Comparison of ENCODE assay signal across 9 cellular contexts in the genomic region with DNA sequence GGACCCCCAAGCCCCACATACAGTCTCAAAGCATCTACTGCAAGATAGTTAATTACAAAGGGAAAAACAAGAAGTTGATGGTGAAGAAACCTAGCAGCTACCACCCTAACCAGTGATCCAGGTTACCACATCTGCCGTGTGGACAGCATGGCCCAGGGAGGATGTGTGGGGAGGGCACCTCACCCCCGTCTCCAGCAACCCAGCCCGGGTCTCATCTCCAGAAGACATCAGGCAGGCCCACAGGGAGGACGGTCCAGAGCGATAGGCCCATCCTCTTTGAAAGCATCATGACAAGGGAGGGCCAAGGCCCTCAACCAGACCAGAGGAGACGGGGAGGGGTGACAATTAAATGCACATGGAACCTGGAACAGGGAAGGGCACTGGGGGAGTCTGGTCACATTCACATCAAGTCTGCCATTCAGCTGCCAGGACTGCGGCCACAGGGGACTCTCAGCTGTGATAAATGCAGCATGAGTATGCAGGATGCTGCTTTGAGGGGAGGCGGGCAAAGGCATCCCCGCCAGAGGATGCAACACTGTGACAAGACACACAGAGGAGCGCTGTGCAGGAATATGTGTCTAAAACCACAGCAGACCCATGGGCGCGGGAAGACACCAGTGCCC.
"Had no signal": no experiment of that assay in that cellular context is flagged by ENCODE, and none has a peak within 500 bp of the region (broad histone marks: within the 10 kb centered on the region; RNA-seq: fewer than 3 reads in every experiment).

No MANE protein-coding gene starts in this region.

- H3K9me3 Mint-ChIP-seq: naive B cell; stimulated activated memory B cell treated with anti-CD40 and anti-IgM and Interleukin-4, amounts not matched to agents 10 μg/mL and 1 μg/mL and 100 μg/mL, for 72 hours; T-cell had no signal

- DNase-seq: activated CD4-positive, CD25-positive, alpha-beta regulatory T cell; activated effector memory CD4-positive, alpha-beta T cell treated with Interleukin-2 at 50 U/mL for 16 hours; dermis blood vessel endothelial cell; hypothalamus; naive B cell; occipital lobe had no signal

- H3K27ac Mint-ChIP-seq: activated naive CD8-positive, alpha-beta T cell; stimulated activated memory B cell treated with anti-CD40 and anti-IgM and Interleukin-4, amounts not matched to agents 10 μg/mL and 1 μg/mL and 100 μg/mL, for 72 hours; T-cell had no signal

- ATAC-seq: stimulated activated memory B cell treated with anti-CD40 and anti-IgM and Interleukin-4, amounts not matched to agents 10 μg/mL and 1 μg/mL and 100 μg/mL, for 72 hours had no signal

- H3K27me3 Mint-ChIP-seq: activated naive CD8-positive, alpha-beta T cell; naive B cell; stimulated activated memory B cell treated with anti-CD40 and anti-IgM and Interleukin-4, amounts not matched to agents 10 μg/mL and 1 μg/mL and 100 μg/mL, for 72 hours; T-cell had no signal

- H3K4me3 Mint-ChIP-seq: activated naive CD8-positive, alpha-beta T cell; naive B cell; stimulated activated memory B cell treated with anti-CD40 and anti-IgM and Interleukin-4, amounts not matched to agents 10 μg/mL and 1 μg/mL and 100 μg/mL, for 72 hours; T-cell had no signal
